Comparison of ENCODE assay signal across 9 cellular contexts in the genomic region with DNA sequence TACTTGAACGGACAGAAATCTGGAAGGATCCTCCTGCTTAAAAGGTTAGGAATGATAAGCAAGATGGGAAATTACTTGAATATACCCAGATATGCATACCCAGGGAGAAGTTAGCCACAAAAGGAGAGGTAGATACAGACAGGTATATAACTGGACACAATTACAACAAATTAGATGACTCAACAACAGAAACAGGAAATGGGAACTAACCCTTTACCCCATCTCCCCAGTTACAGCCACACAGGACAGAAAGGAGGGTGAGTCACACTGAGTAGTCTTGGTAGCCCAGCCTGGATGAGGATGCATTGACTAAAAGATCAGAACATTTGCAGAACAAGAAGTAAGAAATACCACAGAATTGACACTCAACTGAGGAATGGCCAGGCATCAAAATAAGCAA.
DNase-seq lines count a peak whose midpoint lies in the region; ATAC-seq and TF ChIP-seq lines count a peak whose summit lies in the region.
"Had no signal": no experiment of that assay in that cellular context is flagged by ENCODE, and none has a peak within 500 bp of the region (broad histone marks: within the 10 kb centered on the region; RNA-seq: fewer than 3 reads in every experiment).

No MANE protein-coding gene starts in this region.

- DNase-seq in EL (peak; percentile 90), non-pigmented ciliary epithelial cell (ENCODE audit: low read depth) (peak; percentile 68), left ventricle myocardium inferior (no peak), NCI-H524 treated with DMSO at 0.1 percent for 48 hours (lab: John Stamatoyannopoulos, UW) (no peak), BE2C (no peak)
- DNase-seq in activated CD8-positive, alpha-beta T cell treated with anti-CD3 and anti-CD28 coated beads for 36 hours: peak; percentile 22

- no peaks in the 10 kb centered on the region for H3K36me3 Mint-ChIP-seq in activated CD8-positive, alpha-beta T cell treated with anti-CD3 and anti-CD28 coated beads for 36 hours (ENCODE audit: low read depth)

- H3K4me3 Mint-ChIP-seq in activated CD8-positive, alpha-beta T cell treated with anti-CD3 and anti-CD28 coated beads for 36 hours: no peak overlapping the region

- peaks cover 5% of the 10 kb centered on the region for H3K4me1 Mint-ChIP-seq in activated CD8-positive, alpha-beta T cell treated with anti-CD3 and anti-CD28 coated beads for 36 hours (ENCODE audit: low read depth)

- H3K27me3 ChIP-seq in left ventricle myocardium inferior (ENCODE audit: low read depth) (no peaks in the 10 kb centered on the region), BE2C (no peaks in the 10 kb centered on the region)

- intact Hi-C loops in activated CD8-positive, alpha-beta T cell treated with anti-CD3 and anti-CD28 coated beads for 36 hours (cut with micrococcal nuclease): no loop called here
- intact Hi-C loops in left ventricle myocardium inferior (cut with micrococcal nuclease): no loop called here

- H3K27ac ChIP-seq in left ventricle myocardium inferior (replicated peaks): no peak overlapping the region
- H3K27ac ChIP-seq: thoracic aorta had no signal

- no peaks in the 10 kb centered on the region for H3K4me1 ChIP-seq in left ventricle myocardium inferior
- no peaks in the 10 kb centered on the region for H3K4me1 ChIP-seq in BE2C

- no peaks in the 10 kb centered on the region for H3K27me3 Mint-ChIP-seq in activated CD8-positive, alpha-beta T cell treated with anti-CD3 and anti-CD28 coated beads for 36 hours

- H3K4me3 ChIP-seq in left ventricle myocardium inferior (no peak overlapping the region), BE2C (ENCODE audit: low read depth, low read length) (no peak overlapping the region)
- H3K4me3 ChIP-seq: thoracic aorta had no signal

- POLR2A ChIA-PET in activated CD8-positive, alpha-beta T cell treated with anti-CD3 and anti-CD28 coated beads for 36 hours (lab: Charles Lee): no interaction called here

- no peak overlapping the region for H3K27ac Mint-ChIP-seq in activated CD8-positive, alpha-beta T cell treated with anti-CD3 and anti-CD28 coated beads for 36 hours

- CTCF ChIA-PET in activated CD8-positive, alpha-beta T cell treated with anti-CD3 and anti-CD28 coated beads for 36 hours (lab: Charles Lee): no interaction called here

- H3K36me3 ChIP-seq in left ventricle myocardium inferior (no peaks in the 10 kb centered on the region), BE2C (no peaks in the 10 kb centered on the region)
- H3K36me3 ChIP-seq: thoracic aorta had no signal

- ATAC-seq in GM21447 (IDR thresholded peaks at IDR 0.05; ENCODE audit: unreplicated experiment) (peak; percentile 96), HG03565 (IDR thresholded peaks at IDR 0.05; ENCODE audit: unreplicated experiment) (peak; percentile 98)
- ATAC-seq in activated CD8-positive, alpha-beta T cell treated with anti-CD3 and anti-CD28 coated beads for 36 hours: peak; percentile 99

- TF ChIP-seq CTCF in activated CD8-positive, alpha-beta T cell treated with anti-CD3 and anti-CD28 coated beads for 36 hours (IDR thresholded peaks at IDR 0.05): no peak
- no peak for TF ChIP-seq CTCF in left ventricle myocardium inferior (IDR thresholded peaks at IDR 0.05; ENCODE audit: borderline replicate concordance)
- no peak for TF ChIP-seq CTCF in BE2C (IDR thresholded peaks at IDR 0.05; ENCODE audit: low read depth, low read length)

- H3K9me3 ChIP-seq in left ventricle myocardium inferior (replicated peaks): no peaks in the 10 kb centered on the region
- no peaks in the 10 kb centered on the region for H3K9me3 ChIP-seq in BE2C
- H3K9me3 ChIP-seq: thoracic aorta had no signal

- no peaks in the 10 kb centered on the region for H3K9me3 Mint-ChIP-seq in activated CD8-positive, alpha-beta T cell treated with anti-CD3 and anti-CD28 coated beads for 36 hours

Comparison
In these comparisons a context has a peak if more than half of its experiments do, and no peak if none do; other contexts are left out.
1. DNase-seq: peak in EL (single experiment), activated CD8-positive, alpha-beta T cell treated with anti-CD3 and anti-CD28 coated beads for 36 hours (single experiment) and non-pigmented ciliary epithelial cell (single experiment); none in left ventricle myocardium inferior (single experiment), NCI-H524 treated with DMSO at 0.1 percent for 48 hours (single experiment) and BE2C (single experiment).
2. Peak in every context shown above with its lines, with median percentiles within 50 percentile points of each other: ATAC-seq.